ENCODE assay signal across 16 cellular contexts in genomic region chr12:91104812-91105466, GRCh38. TPM values are rescaled to one million over a fixed set of nuclear protein-coding genes. Genes with fewer than 3 reads are reported as not detected.
DNase-seq lines count a peak whose midpoint lies in the region; ATAC-seq and TF ChIP-seq lines count a peak whose summit lies in the region.
"Had no signal": no experiment of that assay in that cellular context is flagged by ENCODE, and none has a peak within 500 bp of the region (broad histone marks: within the 10 kb centered on the region; RNA-seq: fewer than 3 reads in every experiment).

No MANE protein-coding gene starts in this region.

- WGBS in hepatocyte (ENCODE audit: low lambda C conversion rate, missing lambda C conversion rate) = 69% methylated on average over 1 of the region's 1 CpG

- ATAC-seq in GM18520 (IDR thresholded peaks at IDR 0.05; ENCODE audit: unreplicated experiment) (peak; percentile 68), GM21515 (IDR thresholded peaks at IDR 0.05; ENCODE audit: unreplicated experiment) (peak; percentile 60), HG03060 (IDR thresholded peaks at IDR 0.05; ENCODE audit: low read depth, unreplicated experiment) (peak; percentile 36)
- ATAC-seq: pancreas; stimulated activated naive B cell treated with anti-CD40 and anti-IgM and Interleukin-4, amounts not matched to agents 10 μg/mL and 1 μg/mL and 100 μg/mL, for 72 hours had no signal

- no peaks in the 10 kb centered on the region for H4K20me1 ChIP-seq in hepatocyte (ENCODE audit: insufficient read depth, poor library complexity, severe bottlenecking)

- TF ChIP-seq CTCF in hepatocyte (IDR thresholded peaks at IDR 0.05; ENCODE audit: poor library complexity) = no peak

- H3K9me3 ChIP-seq in hepatocyte (ENCODE audit: low read depth) = no peaks in the 10 kb centered on the region
- H3K9me3 ChIP-seq: BE2C, HAP-1, pancreas had no signal

- H2AFZ ChIP-seq in hepatocyte = no peak overlapping the region

- peaks cover 12% of the 10 kb centered on the region for H3K4me1 ChIP-seq in hepatocyte (ENCODE audit: insufficient read depth)
- H3K4me1 ChIP-seq: BE2C, HAP-1, pancreas had no signal

- H3K36me3 ChIP-seq in hepatocyte (replicated peaks; ENCODE audit: insufficient read depth, low read depth) = no peaks in the 10 kb centered on the region
- H3K36me3 ChIP-seq: BE2C, HAP-1, pancreas had no signal

- peak overlapping the region; percentile 61 for H3K4me2 ChIP-seq in hepatocyte

- H3K4me3 ChIP-seq in hepatocyte = peak overlapping the region; percentile 14
- H3K4me3 ChIP-seq: HAP-1, pancreas had no signal

- no peak for DNase-seq in hepatocyte (ENCODE audit: low spot score)
- no peak for DNase-seq in OCI-M1 (lab: John Stamatoyannopoulos, UW)
- no peak for DNase-seq in RKO (ENCODE audit: low spot score)
- DNase-seq in NOMO-1 treated with DMSO at 0.1 percent for 48 hours (lab: John Stamatoyannopoulos, UW; ENCODE audit: unreplicated experiment) = no peak
- no peak for DNase-seq in NK-92 treated with Interleukin-12 subunit alpha and Interleukin-12 subunit beta, amount 100 ng/mL, for 24 hours (lab: John Stamatoyannopoulos, UW)
- DNase-seq: activated CD4-positive, alpha-beta T cell treated with anti-CD3 and anti-CD28 coated beads, Interleukin-2, amount 10 ng/mL, durations not matched to agents 7 days and 5 days; BE2C; mesendoderm; NCI-H1417; pancreas; stimulated activated CD4-positive, alpha-beta T cell treated with anti-CD3 and anti-CD28 coated beads, Interleukin-1b, Interleukin-23, amount 100 ng/mL, for 48 hours; stimulated activated naive B cell treated with anti-CD40 and anti-IgM and Interleukin-4, amounts not matched to agents 10 μg/mL and 1 μg/mL and 100 μg/mL, for 72 hours had no signal

- peaks cover 29% of the 10 kb centered on the region for H3K79me2 ChIP-seq in hepatocyte

- no peaks in the 10 kb centered on the region for H3K9me2 ChIP-seq in hepatocyte (replicated peaks; ENCODE audit: insufficient read depth)

- peak overlapping the region; percentile 55 for H3K27ac ChIP-seq in hepatocyte
- H3K27ac ChIP-seq: pancreas had no signal

- no peaks in the 10 kb centered on the region for H3K27me3 ChIP-seq in hepatocyte
- H3K27me3 ChIP-seq: BE2C, pancreas had no signal

RNA-seq across cellular contexts. Expression of gene LUM, which starts 6.4 kb away (rescaled TPM):
- total RNA-seq in hepatocyte = 1,782 and 2,030 TPM in 2 replicates
- 1,853 and 2,098 TPM in 2 replicates for polyA plus RNA-seq in hepatocyte
- total RNA-seq: activated CD4-positive, alpha-beta T cell treated with anti-CD3 and anti-CD28 coated beads, Interleukin-2, amount 10 ng/mL, durations not matched to agents 7 days and 5 days had no signal

RNA-seq across cellular contexts. Expression of gene KERA, which starts 47.1 kb away (rescaled TPM):
- total RNA-seq in hepatocyte = 0.10 TPM in 1 of 2 replicates, not detected in the other
- 0.34 and 0.97 TPM in 2 replicates for polyA plus RNA-seq in hepatocyte
- total RNA-seq: activated CD4-positive, alpha-beta T cell treated with anti-CD3 and anti-CD28 coated beads, Interleukin-2, amount 10 ng/mL, durations not matched to agents 7 days and 5 days; pancreas had no signal
- polyA plus RNA-seq: pancreas had no signal
